ENCODE assay signal across 7 cellular contexts in the genomic region with DNA sequence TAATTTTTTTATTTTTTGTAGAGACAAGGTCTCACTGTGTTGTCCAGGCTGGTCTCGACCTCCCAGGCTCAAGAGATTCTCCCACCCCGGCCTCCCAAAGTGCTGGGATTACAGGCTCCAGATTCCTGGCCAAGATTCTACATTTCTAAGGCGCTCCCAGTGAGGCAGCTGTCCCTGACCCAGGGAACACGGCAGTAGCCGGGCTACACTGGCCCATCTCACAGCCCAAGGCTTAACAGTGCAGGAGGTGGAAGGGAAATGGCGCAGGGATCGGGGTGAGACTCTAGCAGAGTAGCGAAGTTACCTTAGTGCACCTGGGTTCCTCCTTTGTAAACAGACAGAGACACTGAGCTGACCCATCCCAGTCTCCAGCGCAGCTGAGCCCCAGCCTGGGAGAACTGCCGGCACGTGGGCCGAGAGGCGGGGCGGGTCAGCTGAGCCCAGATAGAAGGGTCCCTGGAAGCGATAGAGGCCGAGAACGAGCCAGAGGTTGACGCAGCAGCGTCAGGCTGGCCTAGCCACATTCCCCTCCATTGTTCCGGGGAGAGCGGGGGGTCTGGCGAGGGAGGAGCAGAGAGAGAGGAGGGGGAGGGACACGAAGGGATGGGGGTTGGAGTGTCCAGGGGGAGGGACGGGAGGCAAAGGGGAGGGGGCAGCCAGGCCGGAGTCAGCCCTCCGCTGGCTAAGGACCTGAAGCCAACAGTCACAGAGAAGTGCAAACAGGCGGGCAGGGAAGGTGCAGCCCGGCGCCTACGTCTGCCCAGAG. TPM values are rescaled to one million over a fixed set of nuclear protein-coding genes. Genes with fewer than 3 reads are reported as not detected.
A peak's percentile ranks its signal among the peaks of the same experiment; 100 is the strongest.
DNase-seq lines count a peak whose midpoint lies in the region; ATAC-seq lines count a peak whose summit lies in the region.

No MANE protein-coding gene starts in this region.

- ATAC-seq in HG02938 (IDR thresholded peaks at IDR 0.05; ENCODE audit: unreplicated experiment) (no peak), HG03039 (IDR thresholded peaks at IDR 0.05; ENCODE audit: unreplicated experiment) (no peak)

- H3K27me3 ChIP-seq in iPS-15b (ENCODE audit: control insufficient read depth, insufficient read depth, low read length) = no peaks in the 10 kb centered on the region
- peaks cover 13 to 44% (median 38%) of the 10 kb centered on the region in 3 donors for H3K27me3 ChIP-seq in skeletal muscle tissue (ENCODE audit: control insufficient read depth in 3 of 3, insufficient read depth in 3 of 3, low read length in 3 of 3)

- H3K36me3 ChIP-seq in iPS-15b (ENCODE audit: control insufficient read depth, insufficient read depth, low read length) (peaks cover 4% of the 10 kb centered on the region), skeletal muscle tissue (ENCODE audit: control insufficient read depth in 3 of 3, insufficient read depth in 3 of 3, low read length in 3 of 3) (peaks cover 0 to 3% (median 0%) of the 10 kb centered on the region in 3 donors)

- peak; percentile 55 for DNase-seq in HuH-7 (ENCODE audit: low spot score)
- peak in 42 of 56 donors; percentile 7 to 84 (median 45) for DNase-seq in amygdala (lab: John Stamatoyannopoulos, UW)
- DNase-seq in NCI-H1436 (lab: John Stamatoyannopoulos, UW) = no peak

- H3K9ac ChIP-seq in iPS-15b (ENCODE audit: low read depth, low read length) = peak overlapping the region; percentile 92
- H3K9ac ChIP-seq in skeletal muscle tissue (ENCODE audit: low read depth in 1 of 3, low read length in 3 of 3) = peak overlapping the region in 1 of 3 donors; percentile 80

- peak overlapping the region; percentile 88 for H3K4me3 ChIP-seq in iPS-15b (ENCODE audit: low read depth, low read length)
- H3K4me3 ChIP-seq in skeletal muscle tissue (ENCODE audit: low read length in 3 of 3) = peak overlapping the region; percentile 68 to 83 (median 73)

- H3K27ac ChIP-seq in skeletal muscle tissue (ENCODE audit: low read depth, low read length) = peak overlapping the region; percentile 40

- H3K4me1 ChIP-seq in iPS-15b (ENCODE audit: control insufficient read depth, insufficient read depth, low read length) = peaks cover 22% of the 10 kb centered on the region
- H3K4me1 ChIP-seq in skeletal muscle tissue (ENCODE audit: control insufficient read depth in 3 of 3, insufficient read depth in 3 of 3, low read length in 3 of 3) = peaks cover 45 to 50% (median 48%) of the 10 kb centered on the region in 3 donors

- H3K9me3 ChIP-seq in iPS-15b (ENCODE audit: control insufficient read depth, insufficient read depth, low read length) (no peaks in the 10 kb centered on the region), skeletal muscle tissue (ENCODE audit: control insufficient read depth in 3 of 3, low read length in 3 of 3) (no peaks in the 10 kb centered on the region)

RNA-seq across cellular contexts. Expression of gene CARHSP1, which starts 2.5 kb away (rescaled TPM):
- 118 TPM for total RNA-seq in skeletal muscle tissue

RNA-seq across cellular contexts. Expression of gene LITAFD, which starts 15.8 kb away (rescaled TPM):
- not detected for total RNA-seq in skeletal muscle tissue
